ENCODE assay signal across 16 cellular contexts in the genomic region with DNA sequence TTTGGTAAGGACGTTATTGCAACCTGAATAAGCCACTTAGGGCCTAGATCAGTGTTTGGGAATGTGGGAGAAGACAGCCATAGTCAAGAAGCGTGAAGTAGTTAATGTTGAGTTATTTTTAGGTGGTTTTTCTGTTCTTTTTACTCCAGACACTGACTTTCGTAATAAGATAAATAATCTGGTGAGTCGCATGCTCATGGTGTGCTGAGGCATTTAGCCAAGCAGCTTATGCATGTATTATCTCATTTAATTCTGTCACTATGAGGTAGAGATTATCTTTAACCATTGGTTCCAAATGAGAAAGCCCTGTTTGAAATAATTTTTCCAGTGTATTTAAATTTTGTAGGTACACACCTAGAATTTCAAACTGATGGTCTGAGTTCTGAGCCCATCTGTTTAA.
DNase-seq lines count a peak whose midpoint lies in the region; ATAC-seq, FAIRE-seq and TF ChIP-seq lines count a peak whose summit lies in the region.
"Had no signal": no experiment of that assay in that cellular context is flagged by ENCODE, and none has a peak within 500 bp of the region (broad histone marks: within the 10 kb centered on the region; RNA-seq: fewer than 3 reads in every experiment).

No MANE protein-coding gene starts in this region.

- H3K36me3 ChIP-seq in GM23248 (ENCODE audit: low read depth): no peaks in the 10 kb centered on the region
- no peaks in the 10 kb centered on the region for H3K36me3 ChIP-seq in kidney (ENCODE audit: control insufficient read depth in 1 of 2, insufficient read depth in 2 of 2, low read length in 2 of 2)

- no peak overlapping the region for H2AFZ ChIP-seq in GM23248

- no peak overlapping the region for H3K4me2 ChIP-seq in GM23248 (ENCODE audit: unreplicated experiment)

- peaks cover 100% of the 10 kb centered on the region for H3K79me2 ChIP-seq in GM23248 (ENCODE audit: insufficient read depth)

- H3K27ac ChIP-seq in GM23248: no peak overlapping the region; the same call in 1 of the 2 replicates
- no peak overlapping the region for H3K27ac ChIP-seq in kidney (ENCODE audit: low read depth in 2 of 2, low read length in 2 of 2)
- H3K27ac ChIP-seq: HL-60 had no signal

- TF ChIP-seq CTCF in epithelial cell of proximal tubule (conservative IDR thresholded peaks at IDR 0.05; ENCODE audit: low read depth, low read length) (no peak), retinal pigment epithelial cell (conservative IDR thresholded peaks at IDR 0.05; ENCODE audit: low read depth, low read length) (no peak), kidney (IDR thresholded peaks at IDR 0.05; ENCODE audit: borderline replicate concordance, extremely low read depth, insufficient read depth) (no peak)

- peaks cover 24% of the 10 kb centered on the region; the same call in 1 of the 2 replicates for H4K20me1 ChIP-seq in GM23248 (ENCODE audit: insufficient read depth)

- H3K27me3 ChIP-seq in GM23248 (replicated peaks; ENCODE audit: insufficient read depth): no peaks in the 10 kb centered on the region

- H3K9me3 ChIP-seq in GM23248 (ENCODE audit: low read depth): no peaks in the 10 kb centered on the region
- H3K9me3 ChIP-seq in kidney (ENCODE audit: control insufficient read depth in 1 of 2, low read length in 2 of 2): no peaks in the 10 kb centered on the region

- WGBS in GM23248 (ENCODE audit: low coverage in 1 of 2, low lambda C conversion rate in 2 of 2, missing lambda C conversion rate in 2 of 2), 2 experiments: 40 to 44% methylated on average over 4 of the region's 4 CpGs

- no peak for ATAC-seq in HG02870 (IDR thresholded peaks at IDR 0.05; ENCODE audit: unreplicated experiment)
- ATAC-seq: activated CD4-positive, alpha-beta T cell treated with anti-CD3 and anti-CD28 coated beads for 36 hours; activated naive CD4-positive, alpha-beta T cell treated with anti-CD3 and anti-CD28 coated beads, Interleukin-2, amount 50 U/mL, for 72 hours; Right ventricle myocardium inferior had no signal

- DNase-seq in GM23248: peak; percentile 83
- DNase-seq in RCC 7860 (ENCODE audit: low spot score): peak; percentile 55
- peak; percentile 54 for DNase-seq in epithelial cell of proximal tubule (ENCODE audit: low read depth)
- peak; percentile 16 for DNase-seq in retinal pigment epithelial cell (ENCODE audit: low read depth)
- no peak for DNase-seq in NCI-H748 treated with DMSO at 0.1 percent for 48 hours (lab: John Stamatoyannopoulos, UW)
- no peak for DNase-seq in kidney
- DNase-seq: activated CD4-positive, alpha-beta T cell treated with anti-CD3 and anti-CD28 coated beads for 36 hours; CD8-positive, alpha-beta memory T cell; naive B cell; NCI-H1694 treated with DMSO at 0.1 percent for 48 hours; NCI-H69 had no signal

- FAIRE-seq in RCC 7860 (lab: Jason Lieb, UNC) (no peak), kidney (lab: Jason Lieb, UNC) (no peak)
- FAIRE-seq: endothelial cell of umbilical vein had no signal

- in situ Hi-C loops in GM23248 (cut with MboI): no loop called here

- H3K4me1 ChIP-seq in GM23248 (ENCODE audit: insufficient read depth) (peaks cover 15% of the 10 kb centered on the region), kidney (ENCODE audit: control insufficient read depth in 1 of 2, insufficient read depth in 1 of 2, low read depth in 1 of 2, low read length in 2 of 2) (no peaks in the 10 kb centered on the region)

- no peak overlapping the region for H3K9ac ChIP-seq in GM23248
- no peak overlapping the region for H3K9ac ChIP-seq in kidney (ENCODE audit: low read length in 2 of 2)

- H3K4me3 ChIP-seq in GM23248 (no peak overlapping the region), epithelial cell of proximal tubule (ENCODE audit: low read depth, low read length) (no peak overlapping the region), retinal pigment epithelial cell (ENCODE audit: low read length) (no peak overlapping the region), kidney (ENCODE audit: low read length in 2 of 2) (no peak overlapping the region)

- H3K9me2 ChIP-seq in GM23248 (ENCODE audit: insufficient read depth): no peaks in the 10 kb centered on the region

- intact Hi-C loops in kidney (cut with DNase I): no loop called here

- peaks cover 9% of the 10 kb centered on the region; the same call in 1 of the 2 replicates for H3F3A ChIP-seq in GM23248 (ENCODE audit: insufficient read depth)

Comparison
In these comparisons a context has a peak if more than half of its experiments do, and no peak if none do; other contexts are left out.
1. DNase-seq: peak in GM23248 (single experiment), RCC 7860 (single experiment), epithelial cell of proximal tubule (single experiment) and retinal pigment epithelial cell (single experiment); none in NCI-H748 treated with DMSO at 0.1 percent for 48 hours (single experiment) and kidney (single experiment).